Comparison of ENCODE assay signal across 1 cellular context in genomic region chr17:49018116-49018612, GRCh38.
TF ChIP-seq lines count a peak whose summit lies in the region.

No MANE protein-coding gene starts in this region.

TF ChIP-seq in GM23338, 12 proteins besides CTCF, POLR2A, EP300 and RAD21 (continued from another document):
- TF ChIP-seq, protein P1, sequence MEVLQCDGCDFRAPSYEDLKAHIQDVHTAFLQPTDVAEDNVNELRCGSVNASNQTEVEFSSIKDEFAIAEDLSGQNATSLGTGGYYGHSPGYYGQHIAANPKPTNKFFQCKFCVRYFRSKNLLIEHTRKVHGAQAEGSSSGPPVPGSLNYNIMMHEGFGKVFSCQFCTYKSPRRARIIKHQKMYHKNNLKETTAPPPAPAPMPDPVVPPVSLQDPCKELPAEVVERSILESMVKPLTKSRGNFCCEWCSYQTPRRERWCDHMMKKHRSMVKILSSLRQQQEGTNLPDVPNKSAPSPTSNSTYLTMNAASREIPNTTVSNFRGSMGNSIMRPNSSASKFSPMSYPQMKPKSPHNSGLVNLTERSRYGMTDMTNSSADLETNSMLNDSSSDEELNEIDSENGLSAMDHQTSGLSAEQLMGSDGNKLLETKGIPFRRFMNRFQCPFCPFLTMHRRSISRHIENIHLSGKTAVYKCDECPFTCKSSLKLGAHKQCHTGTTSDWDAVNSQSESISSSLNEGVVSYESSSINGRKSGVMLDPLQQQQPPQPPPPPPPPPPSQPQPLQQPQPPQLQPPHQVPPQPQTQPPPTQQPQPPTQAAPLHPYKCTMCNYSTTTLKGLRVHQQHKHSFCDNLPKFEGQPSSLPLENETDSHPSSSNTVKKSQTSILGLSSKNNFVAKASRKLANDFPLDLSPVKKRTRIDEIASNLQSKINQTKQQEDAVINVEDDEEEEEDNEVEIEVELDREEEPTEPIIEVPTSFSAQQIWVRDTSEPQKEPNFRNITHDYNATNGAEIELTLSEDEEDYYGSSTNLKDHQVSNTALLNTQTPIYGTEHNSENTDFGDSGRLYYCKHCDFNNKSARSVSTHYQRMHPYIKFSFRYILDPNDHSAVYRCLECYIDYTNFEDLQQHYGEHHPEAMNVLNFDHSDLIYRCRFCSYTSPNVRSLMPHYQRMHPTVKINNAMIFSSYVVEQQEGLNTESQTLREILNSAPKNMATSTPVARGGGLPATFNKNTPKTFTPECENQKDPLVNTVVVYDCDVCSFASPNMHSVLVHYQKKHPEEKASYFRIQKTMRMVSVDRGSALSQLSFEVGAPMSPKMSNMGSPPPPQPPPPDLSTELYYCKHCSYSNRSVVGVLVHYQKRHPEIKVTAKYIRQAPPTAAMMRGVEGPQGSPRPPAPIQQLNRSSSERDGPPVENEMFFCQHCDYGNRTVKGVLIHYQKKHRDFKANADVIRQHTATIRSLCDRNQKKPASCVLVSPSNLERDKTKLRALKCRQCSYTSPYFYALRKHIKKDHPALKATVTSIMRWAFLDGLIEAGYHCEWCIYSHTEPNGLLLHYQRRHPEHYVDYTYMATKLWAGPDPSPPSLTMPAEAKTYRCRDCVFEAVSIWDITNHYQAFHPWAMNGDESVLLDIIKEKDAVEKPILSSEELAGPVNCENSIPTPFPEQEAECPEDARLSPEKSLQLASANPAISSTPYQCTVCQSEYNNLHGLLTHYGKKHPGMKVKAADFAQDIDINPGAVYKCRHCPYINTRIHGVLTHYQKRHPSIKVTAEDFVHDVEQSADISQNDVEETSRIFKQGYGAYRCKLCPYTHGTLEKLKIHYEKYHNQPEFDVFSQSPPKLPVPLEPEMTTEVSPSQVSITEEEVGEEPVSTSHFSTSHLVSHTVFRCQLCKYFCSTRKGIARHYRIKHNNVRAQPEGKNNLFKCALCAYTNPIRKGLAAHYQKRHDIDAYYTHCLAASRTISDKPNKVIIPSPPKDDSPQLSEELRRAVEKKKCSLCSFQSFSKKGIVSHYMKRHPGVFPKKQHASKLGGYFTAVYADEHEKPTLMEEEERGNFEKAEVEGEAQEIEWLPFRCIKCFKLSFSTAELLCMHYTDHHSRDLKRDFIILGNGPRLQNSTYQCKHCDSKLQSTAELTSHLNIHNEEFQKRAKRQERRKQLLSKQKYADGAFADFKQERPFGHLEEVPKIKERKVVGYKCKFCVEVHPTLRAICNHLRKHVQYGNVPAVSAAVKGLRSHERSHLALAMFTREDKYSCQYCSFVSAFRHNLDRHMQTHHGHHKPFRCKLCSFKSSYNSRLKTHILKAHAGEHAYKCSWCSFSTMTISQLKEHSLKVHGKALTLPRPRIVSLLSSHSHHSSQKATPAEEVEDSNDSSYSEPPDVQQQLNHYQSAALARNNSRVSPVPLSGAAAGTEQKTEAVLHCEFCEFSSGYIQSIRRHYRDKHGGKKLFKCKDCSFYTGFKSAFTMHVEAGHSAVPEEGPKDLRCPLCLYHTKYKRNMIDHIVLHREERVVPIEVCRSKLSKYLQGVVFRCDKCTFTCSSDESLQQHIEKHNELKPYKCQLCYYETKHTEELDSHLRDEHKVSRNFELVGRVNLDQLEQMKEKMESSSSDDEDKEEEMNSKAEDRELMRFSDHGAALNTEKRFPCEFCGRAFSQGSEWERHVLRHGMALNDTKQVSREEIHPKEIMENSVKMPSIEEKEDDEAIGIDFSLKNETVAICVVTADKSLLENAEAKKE (CRISPR knock-in tag; IDR thresholded peaks at IDR 0.05) = no peak
- TF ChIP-seq, protein P2, sequence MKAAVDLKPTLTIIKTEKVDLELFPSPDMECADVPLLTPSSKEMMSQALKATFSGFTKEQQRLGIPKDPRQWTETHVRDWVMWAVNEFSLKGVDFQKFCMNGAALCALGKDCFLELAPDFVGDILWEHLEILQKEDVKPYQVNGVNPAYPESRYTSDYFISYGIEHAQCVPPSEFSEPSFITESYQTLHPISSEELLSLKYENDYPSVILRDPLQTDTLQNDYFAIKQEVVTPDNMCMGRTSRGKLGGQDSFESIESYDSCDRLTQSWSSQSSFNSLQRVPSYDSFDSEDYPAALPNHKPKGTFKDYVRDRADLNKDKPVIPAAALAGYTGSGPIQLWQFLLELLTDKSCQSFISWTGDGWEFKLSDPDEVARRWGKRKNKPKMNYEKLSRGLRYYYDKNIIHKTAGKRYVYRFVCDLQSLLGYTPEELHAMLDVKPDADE (IDR thresholded peaks at IDR 0.05) = no peak
- TF ChIP-seq CREB1 (CRISPR knock-in tag; IDR thresholded peaks at IDR 0.05; ENCODE audit: low read depth) = no peak
- no peak for TF ChIP-seq ZNF331 (CRISPR knock-in tag; IDR thresholded peaks at IDR 0.05; ENCODE audit: low read depth)
- TF ChIP-seq NANOG (IDR thresholded peaks at IDR 0.05; ENCODE audit: borderline replicate concordance) = no peak
- no peak for TF ChIP-seq STAT1 (IDR thresholded peaks at IDR 0.05; ENCODE audit: unreplicated experiment)
